ENCODE assay signal across 8 cellular contexts in genomic region chr2:172196768-172197322, GRCh38.
DNase-seq lines count a peak whose midpoint lies in the region; ATAC-seq and TF ChIP-seq lines count a peak whose summit lies in the region.

No MANE protein-coding gene starts in this region.

- peaks cover 18% of the 10 kb centered on the region for H3K9me3 ChIP-seq in RWPE2 (ENCODE audit: severe bottlenecking)
- H3K9me3 ChIP-seq in psoas muscle: peaks cover 17% of the 10 kb centered on the region

- DNase-seq in GM03348 (ENCODE audit: low spot score) (peak; percentile 60), RWPE2 (ENCODE audit: low spot score) (peak; percentile 97), epithelial cell of esophagus (ENCODE audit: low read depth) (peak; percentile 100), NCI-H345 treated with DMSO at 0.1 percent for 48 hours (lab: John Stamatoyannopoulos, UW; ENCODE audit: unreplicated experiment) (no peak), germinal center (ENCODE audit: low spot score) (no peak), psoas muscle (no peak)
- DNase-seq in stimulated activated CD4-positive, alpha-beta T cell treated with anti-CD3 and anti-CD28 coated beads, Interleukin-2, amount 100 ng/mL, for 48 hours: peak; percentile 22 to 44

- H3K36me3 ChIP-seq in RWPE2 (ENCODE audit: low read depth): no peaks in the 10 kb centered on the region
- H3K36me3 ChIP-seq in psoas muscle (ENCODE audit: insufficient read depth in 1 of 2, low read depth in 1 of 2): no peaks in the 10 kb centered on the region

- no peak overlapping the region for H3K4me3 ChIP-seq in RWPE2 (ENCODE audit: severe bottlenecking)
- H3K4me3 ChIP-seq in epithelial cell of esophagus (ENCODE audit: low read length): peak overlapping the region; percentile 2
- no peak overlapping the region for H3K4me3 ChIP-seq in psoas muscle

- H3K27me3 ChIP-seq in RWPE2 (ENCODE audit: insufficient read depth, poor library complexity, severe bottlenecking) (no peaks in the 10 kb centered on the region), psoas muscle (ENCODE audit: insufficient read depth in 3 of 3, low read length in 2 of 3) (no peaks in the 10 kb centered on the region)

- 80 to 90% (median 82%) methylated on average over 16 of the region's 16 CpGs for WGBS in psoas muscle, 3 donors

- intact Hi-C loops in psoas muscle (cut with DNase I): no loop called here

- TF ChIP-seq CTCF in RWPE2 (IDR thresholded peaks at IDR 0.05; ENCODE audit: poor library complexity, severe bottlenecking): no peak
- TF ChIP-seq CTCF in epithelial cell of esophagus (IDR thresholded peaks at IDR 0.05; ENCODE audit: insufficient read depth, low read depth, low read length, missing control alignments): peak; percentile 36
- TF ChIP-seq CTCF in psoas muscle (IDR thresholded peaks at IDR 0.05): no peak

- H3K4me1 ChIP-seq in RWPE2 (ENCODE audit: insufficient read depth, poor library complexity, severe bottlenecking) (peaks cover 28% of the 10 kb centered on the region), psoas muscle (no peaks in the 10 kb centered on the region)

- H3K27ac ChIP-seq in RWPE2 (ENCODE audit: poor library complexity, severe bottlenecking) (peak overlapping the region; percentile 98), psoas muscle (no peak overlapping the region)

- peak; percentile 93 for ATAC-seq in RWPE2 (ENCODE audit: low read depth)
- ATAC-seq in HG03095 (IDR thresholded peaks at IDR 0.05; ENCODE audit: unreplicated experiment): no peak
- no peak for ATAC-seq in psoas muscle

Comparison
In these comparisons a context has a peak if more than half of its experiments do, and no peak if none do; other contexts are left out.
1. DNase-seq: peak in GM03348 (single experiment), RWPE2 (single experiment), epithelial cell of esophagus (single experiment) and stimulated activated CD4-positive, alpha-beta T cell treated with anti-CD3 and anti-CD28 coated beads, Interleukin-2, amount 100 ng/mL, for 48 hours (2 of 2); none in NCI-H345 treated with DMSO at 0.1 percent for 48 hours (single experiment), germinal center (single experiment) and psoas muscle (0 of 2).